ENCODE assay signal across 8 cellular contexts in genomic region chr18:62420513-62421209, GRCh38.
DNase-seq lines count a peak whose midpoint lies in the region; ATAC-seq, FAIRE-seq and TF ChIP-seq lines count a peak whose summit lies in the region.

No MANE protein-coding gene starts in this region.

- H3K4me3 ChIP-seq in SK-N-SH (ENCODE audit: low read depth in 2 of 2, low read length in 1 of 2) (peak overlapping the region in 1 of 2 experiments; percentile 48; a peak in 2 of 4 replicates), HepG2 (replicated peaks in 1 of 3; ENCODE audit: insufficient read depth in 1 of 3, low read depth in 2 of 3, low read length in 3 of 3) (peak overlapping the region; percentile 39 to 55 (median 48))

- TF ChIP-seq EP300 in SK-N-SH (IDR thresholded peaks at IDR 0.05; ENCODE audit: borderline replicate concordance in 1 of 2, low read depth in 1 of 2, low read length in 1 of 2), result 0 out of 4 replicates have a peak, but pooled peaks of 1 of the 2 experiments have one; percentile 17
- TF ChIP-seq EP300 in HepG2 (IDR thresholded peaks at IDR 0.05; ENCODE audit: low read depth in 2 of 2, low read length in 2 of 2), result peak in 1 of 2 experiments; percentile 69; a peak in 2 of 4 replicates
- no peak for TF ChIP-seq EP300 in HepG2 (CRISPR knock-in tag; IDR thresholded peaks at IDR 0.05; ENCODE audit: borderline replicate concordance)

- H3K9ac ChIP-seq in SK-N-SH (peak overlapping the region; percentile 27), HepG2 (ENCODE audit: insufficient read depth, low read depth, low read length) (peak overlapping the region; percentile 61)

- H3K27me3 ChIP-seq in SK-N-SH (ENCODE audit: insufficient read depth) (no peaks in the 10 kb centered on the region), HepG2 (ENCODE audit: control insufficient read depth in 1 of 2, insufficient read depth in 2 of 2, low read length in 2 of 2) (no peaks in the 10 kb centered on the region)

- 0 out of 4 replicates have a peak, but pooled peaks of 1 of the 2 experiments have one; percentile 17 for TF ChIP-seq POLR2A in HepG2 (IDR thresholded peaks at IDR 0.05; ENCODE audit: insufficient read depth in 1 of 2, low read depth in 2 of 2, low read length in 2 of 2)

- H3K79me2 ChIP-seq in SK-N-SH (ENCODE audit: insufficient read depth) (no peaks in the 10 kb centered on the region), HepG2 (ENCODE audit: insufficient read depth, low read length) (no peaks in the 10 kb centered on the region)

- H2AFZ ChIP-seq in SK-N-SH (ENCODE audit: low read depth) (peak overlapping the region; percentile 80), HepG2 (ENCODE audit: low read length) (peak overlapping the region; percentile 56)

- POLR2A ChIA-PET in SK-N-SH (lab: Yijun Ruan, JAX), result no interaction called here
- POLR2A ChIA-PET in HepG2 (lab: Yijun Ruan, JAX), result interaction anchor here (0.9 to 2.9 kb wide), 14 partner anchors 15 to 435 kb away, joined by 3 to 31 read pairs (median 5); partner anchors contain the start of gene ZCCHC2

- DNase-seq in SK-N-SH, result no peak
- peak; percentile 68 to 69 for DNase-seq in activated naive CD4-positive, alpha-beta T cell treated with anti-CD3 and anti-CD28 coated beads, Interleukin-2, amount 50 U/mL, for 72 hours (ENCODE audit: low spot score in 2 of 2)
- DNase-seq in HepG2 (ENCODE audit: low spot score), result peak; percentile 85
- DNase-seq in stimulated activated CD8-positive, alpha-beta memory T cell treated with anti-CD3 and anti-CD28 coated beads, Interleukin-4, amount 100 ng/mL, for 48 hours, result peak; percentile 69
- no peak for DNase-seq in NCI-H2171 (lab: John Stamatoyannopoulos, UW)
- DNase-seq in cerebellar cortex (ENCODE audit: low spot score), result no peak

- peaks cover 11% of the 10 kb centered on the region for H3F3A ChIP-seq in SK-N-SH (replicated peaks; ENCODE audit: insufficient read depth)

- H3K4me2 ChIP-seq in SK-N-SH (peak overlapping the region; percentile 51), HepG2 (ENCODE audit: low read depth, low read length) (peak overlapping the region; percentile 79)

- BruUV-seq in HepG2 (replicated peaks; lab: Mats Ljungman, UMichigan), result TSS peak; percentile 70

- H3K9me3 ChIP-seq in SK-N-SH (no peaks in the 10 kb centered on the region), HepG2 (ENCODE audit: low read length) (no peaks in the 10 kb centered on the region)

- TF ChIP-seq CTCF in SK-N-SH (IDR thresholded peaks at IDR 0.05) (no peak), HepG2 (CRISPR knock-in tag; IDR thresholded peaks at IDR 0.05) (no peak)

- in situ Hi-C loops in HepG2 (cut with HindIII; ENCODE audit: extremely low pct_ligation_motif_present, low pct_unique_long_range_greater_than_20kb), result no loop called here

- H3K27ac ChIP-seq in SK-N-SH (ENCODE audit: low read depth in 2 of 2, low read length in 1 of 2), result peak overlapping the region in 1 of 2 experiments; percentile 84; a peak in 2 of 4 replicates
- peak overlapping the region; percentile 89 for H3K27ac ChIP-seq in HepG2 (ENCODE audit: extremely low read length, insufficient read depth, low read length)

- peaks cover 4 to 25% of the 10 kb centered on the region in 2 donors for H3K36me3 Mint-ChIP-seq in activated naive CD4-positive, alpha-beta T cell treated with anti-CD3 and anti-CD28 coated beads, Interleukin-2, amount 50 U/mL, for 72 hours

- H3K27ac Mint-ChIP-seq in activated naive CD4-positive, alpha-beta T cell treated with anti-CD3 and anti-CD28 coated beads, Interleukin-2, amount 50 U/mL, for 72 hours, result peak overlapping the region; percentile 90 to 96

- H3K4me1 ChIP-seq in SK-N-SH (ENCODE audit: control insufficient read depth in 1 of 2, insufficient read depth in 2 of 2, low read depth in 1 of 2, low read length in 1 of 2), result peaks cover 0 to 4% of the 10 kb centered on the region in 2 experiments; a peak in 2 of 4 replicates
- H3K4me1 ChIP-seq in HepG2 (ENCODE audit: insufficient read depth, low read length), result peaks cover 74% of the 10 kb centered on the region

- no peaks in the 10 kb centered on the region for H3K9me2 ChIP-seq in SK-N-SH

- H3K36me3 ChIP-seq in SK-N-SH (replicated peaks in 1 of 2; ENCODE audit: control insufficient read depth in 1 of 2, insufficient read depth in 2 of 2, low read length in 1 of 2) (no peaks in the 10 kb centered on the region), HepG2 (replicated peaks in 1 of 2; ENCODE audit: control insufficient read depth in 1 of 2, insufficient read depth in 2 of 2, low read length in 2 of 2) (no peaks in the 10 kb centered on the region)

- FAIRE-seq in HepG2 (lab: Jason Lieb, UNC), result peak; percentile 59

- intact Hi-C loops in HepG2 (cut with micrococcal nuclease; ENCODE audit: unreplicated experiment), result no loop called here

- CTCF ChIA-PET in SK-N-SH (lab: Yijun Ruan, JAX) (no interaction called here), HepG2 (lab: Yijun Ruan, JAX; ENCODE audit: low intra/inter-chr PET ratio, low total read pairs) (no interaction called here)

- TF ChIP-seq RAD21 in SK-N-SH (IDR thresholded peaks at IDR 0.05; ENCODE audit: low read length), result no peak
- no peak for TF ChIP-seq RAD21 in HepG2 (CRISPR knock-in tag; IDR thresholded peaks at IDR 0.05)

- WGBS in SK-N-SH (ENCODE audit: low lambda C conversion rate), result 32% methylated on average over 9 of the region's 9 CpGs
- 0% methylated on average over 9 of the region's 9 CpGs for WGBS in HepG2 (ENCODE audit: low lambda C conversion rate)

- H4K20me1 ChIP-seq in SK-N-SH (ENCODE audit: insufficient read depth) (no peaks in the 10 kb centered on the region), HepG2 (ENCODE audit: insufficient read depth, low read length) (no peaks in the 10 kb centered on the region)

- peaks cover 12 to 22% of the 10 kb centered on the region in 2 donors for H3K9me3 Mint-ChIP-seq in activated naive CD4-positive, alpha-beta T cell treated with anti-CD3 and anti-CD28 coated beads, Interleukin-2, amount 50 U/mL, for 72 hours

- ATAC-seq in GM18870 (IDR thresholded peaks at IDR 0.05; ENCODE audit: unreplicated experiment), result peak; percentile 94
- peak; percentile 90 for ATAC-seq in HG03064 (IDR thresholded peaks at IDR 0.05; ENCODE audit: low read depth, unreplicated experiment)
- ATAC-seq in activated naive CD4-positive, alpha-beta T cell treated with anti-CD3 and anti-CD28 coated beads, Interleukin-2, amount 50 U/mL, for 72 hours, result peak; percentile 95 to 97
- peak; percentile 92 for ATAC-seq in HepG2

TF ChIP-seq in SK-N-SH, 30 proteins besides CTCF, POLR2A, EP300 and RAD21 (continues in another document):
- TF ChIP-seq TCF12 (IDR thresholded peaks at IDR 0.05) (peak; percentile 65), FOXM1 (IDR thresholded peaks at IDR 0.05; ENCODE audit: low read depth) (no peak), USF1 (IDR thresholded peaks at IDR 0.05; ENCODE audit: borderline replicate concordance, low read depth) (no peak), POLR2AphosphoS5 (IDR thresholded peaks at IDR 0.05; ENCODE audit: low read depth, low read length) (no peak), CHD2 (IDR thresholded peaks at IDR 0.05; ENCODE audit: low read length, partially characterized antibody) (no peak), TAF1 (IDR thresholded peaks at IDR 0.05; ENCODE audit: borderline replicate concordance, low read depth, low read length) (no peak), FOXJ3 (CRISPR knock-in tag; IDR thresholded peaks at IDR 0.05) (no peak), SMC3 (IDR thresholded peaks at IDR 0.05; ENCODE audit: low read depth, low read length) (no peak), JUND (IDR thresholded peaks at IDR 0.05) (peak; percentile 62), FOSL2 (IDR thresholded peaks at IDR 0.05; ENCODE audit: borderline replicate concordance, low read depth) (peak; percentile 80), GATA2 (CRISPR knock-in tag; IDR thresholded peaks at IDR 0.05) (no peak), MXI1 (IDR thresholded peaks at IDR 0.05; ENCODE audit: low read depth, low read length) (no peak)

TF ChIP-seq in HepG2, 621 proteins besides CTCF, POLR2A, EP300 and RAD21 (continues in another document):
- TF ChIP-seq NFIC (IDR thresholded peaks at IDR 0.05; ENCODE audit: low read length) (no peak), YY1 (IDR thresholded peaks at IDR 0.05; ENCODE audit: insufficient read depth, insufficient replicate concordance, low read depth, low read length) (no peak), FOXO4 (CRISPR knock-in tag; conservative IDR thresholded peaks at IDR 0.05) (no peak), JUND (CRISPR knock-in tag; IDR thresholded peaks at IDR 0.05) (peak; percentile 77; the same call in 1 of the 2 replicates), ZFP82 (CRISPR knock-in tag; IDR thresholded peaks at IDR 0.05; ENCODE audit: borderline replicate concordance) (no peak), ZNF282 (IDR thresholded peaks at IDR 0.05; ENCODE audit: partially characterized antibody) (no peak), ZNF615 (CRISPR knock-in tag; IDR thresholded peaks at IDR 0.05; ENCODE audit: borderline replicate concordance) (no peak), JARID2 (CRISPR knock-in tag; IDR thresholded peaks at IDR 0.05; ENCODE audit: insufficient replicate concordance) (no peak), ZNF788 (CRISPR knock-in tag; IDR thresholded peaks at IDR 0.05; ENCODE audit: borderline replicate concordance) (peak; percentile 30; the same call in 1 of the 2 replicates), NCOA2 (CRISPR knock-in tag; IDR thresholded peaks at IDR 0.05) (peak; percentile 24; the same call in 1 of the 2 replicates)
- TF ChIP-seq, protein P1, sequence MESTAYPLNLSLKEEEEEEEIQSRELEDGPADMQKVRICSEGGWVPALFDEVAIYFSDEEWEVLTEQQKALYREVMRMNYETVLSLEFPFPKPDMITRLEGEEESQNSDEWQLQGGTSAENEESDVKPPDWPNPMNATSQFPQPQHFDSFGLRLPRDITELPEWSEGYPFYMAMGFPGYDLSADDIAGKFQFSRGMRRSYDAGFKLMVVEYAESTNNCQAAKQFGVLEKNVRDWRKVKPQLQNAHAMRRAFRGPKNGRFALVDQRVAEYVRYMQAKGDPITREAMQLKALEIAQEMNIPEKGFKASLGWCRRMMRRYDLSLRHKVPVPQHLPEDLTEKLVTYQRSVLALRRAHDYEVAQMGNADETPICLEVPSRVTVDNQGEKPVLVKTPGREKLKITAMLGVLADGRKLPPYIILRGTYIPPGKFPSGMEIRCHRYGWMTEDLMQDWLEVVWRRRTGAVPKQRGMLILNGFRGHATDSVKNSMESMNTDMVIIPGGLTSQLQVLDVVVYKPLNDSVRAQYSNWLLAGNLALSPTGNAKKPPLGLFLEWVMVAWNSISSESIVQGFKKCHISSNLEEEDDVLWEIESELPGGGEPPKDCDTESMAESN (CRISPR knock-in tag; conservative IDR thresholded peaks at IDR 0.05), result no peak

Comparison
In these comparisons a context has a peak if more than half of its experiments do, and no peak if none do; other contexts are left out.
1. DNase-seq: peak in activated naive CD4-positive, alpha-beta T cell treated with anti-CD3 and anti-CD28 coated beads, Interleukin-2, amount 50 U/mL, for 72 hours (2 of 2), HepG2 (single experiment) and stimulated activated CD8-positive, alpha-beta memory T cell treated with anti-CD3 and anti-CD28 coated beads, Interleukin-4, amount 100 ng/mL, for 48 hours (single experiment); none in SK-N-SH (single experiment), NCI-H2171 (single experiment) and cerebellar cortex (single experiment).
2. Peak in every context shown above with its lines, with median percentiles within 50 percentile points of each other: ATAC-seq.